In genomic region chr3:117399311-117400068, GRCh38 we compare ENCODE assay signal across 11 cellular contexts.
DNase-seq lines count a peak whose midpoint lies in the region; TF ChIP-seq lines count a peak whose summit lies in the region.
"Had no signal": no experiment of that assay in that cellular context is flagged by ENCODE, and none has a peak within 500 bp of the region (broad histone marks: within the 10 kb centered on the region; RNA-seq: fewer than 3 reads in every experiment).

No MANE protein-coding gene starts in this region.

- no peaks in the 10 kb centered on the region for H3K36me3 Mint-ChIP-seq in osteocyte (ENCODE audit: unreplicated experiment)
- no peaks in the 10 kb centered on the region for H3K36me3 Mint-ChIP-seq in chondrocyte (ENCODE audit: low read depth)

- H3K27ac ChIP-seq in transverse colon: no peak overlapping the region

- no peak for TF ChIP-seq EP300 in transverse colon (IDR thresholded peaks at IDR 0.05; ENCODE audit: low read depth)

- TF ChIP-seq CTCF in osteocyte (IDR thresholded peaks at IDR 0.05): no peak
- no peak for TF ChIP-seq CTCF in transverse colon (IDR thresholded peaks at IDR 0.05)
- no peak for TF ChIP-seq CTCF in chondrocyte (IDR thresholded peaks at IDR 0.05)

- H3K4me3 ChIP-seq in transverse colon: no peak overlapping the region

- 64 to 69% methylated on average over 5 of the region's 5 CpGs for WGBS in transverse colon (ENCODE audit: low coverage in 1 of 2), 2 donors

- H3K4me3 Mint-ChIP-seq in osteocyte (ENCODE audit: unreplicated experiment) (peak overlapping the region; percentile 53), chondrocyte (ENCODE audit: unreplicated experiment) (no peak overlapping the region)

- H3K4me1 Mint-ChIP-seq in osteocyte (ENCODE audit: unreplicated experiment) (peaks cover 10% of the 10 kb centered on the region), chondrocyte (ENCODE audit: low read depth) (peaks cover 7% of the 10 kb centered on the region)

- no peaks in the 10 kb centered on the region for H3K9me3 ChIP-seq in transverse colon

- intact Hi-C loops in transverse colon (cut with DNase I; ENCODE audit: low total_unique reads): no loop called here

- no peak for TF ChIP-seq POLR2A in transverse colon (IDR thresholded peaks at IDR 0.05)

- H3K36me3 ChIP-seq in transverse colon: no peaks in the 10 kb centered on the region

- no peaks in the 10 kb centered on the region for H3K27me3 ChIP-seq in transverse colon

- H3K4me1 ChIP-seq in transverse colon: peaks cover 0 to 4% (median 0%) of the 10 kb centered on the region in 4 donors

- DNase-seq in DMS79 treated with DMSO at 0.1 percent for 48 hours (lab: John Stamatoyannopoulos, UW): peak; percentile 82
- DNase-seq in NCI-H524 (lab: John Stamatoyannopoulos, UW): peak; percentile 31 to 82
- DNase-seq in fibroblast of peridontal ligament (ENCODE audit: extremely low read depth): peak; percentile 88
- DNase-seq in osteocyte (ENCODE audit: extremely low spot score, unreplicated experiment): no peak
- no peak for DNase-seq in activated CD8-positive, alpha-beta memory T cell treated with anti-CD3 and anti-CD28 coated beads, Interleukin-2, amount 50 U/mL, for 48 hours
- DNase-seq in transverse colon: no peak
- DNase-seq in SIG-M5 (lab: John Stamatoyannopoulos, UW): no peak
- no peak for DNase-seq in chondrocyte (ENCODE audit: low spot score)
- DNase-seq: effector CD4-positive, alpha-beta T cell; GDM1; Right ventricle myocardium superior had no signal

- H3K27ac Mint-ChIP-seq in osteocyte (ENCODE audit: unreplicated experiment): peak overlapping the region; percentile 45
- no peak overlapping the region for H3K27ac Mint-ChIP-seq in chondrocyte (ENCODE audit: unreplicated experiment)

- H3K9me3 Mint-ChIP-seq in osteocyte (ENCODE audit: unreplicated experiment) (no peaks in the 10 kb centered on the region), chondrocyte (ENCODE audit: low read depth) (no peaks in the 10 kb centered on the region)

- peaks cover 12% of the 10 kb centered on the region for H3K27me3 Mint-ChIP-seq in osteocyte (ENCODE audit: unreplicated experiment)
- peaks cover 25% of the 10 kb centered on the region for H3K27me3 Mint-ChIP-seq in chondrocyte (ENCODE audit: low read depth)

- in situ Hi-C loops in transverse colon (cut with MboI; ENCODE audit: low pct_ligation_motif_present in 1 of 4, low pct_unique_long_range_greater_than_20kb in 1 of 4, low sequenced_read_pairs in 3 of 4): no loop called here

Comparison
In these comparisons a context has a peak if more than half of its experiments do, and no peak if none do; other contexts are left out.
1. DNase-seq: peak in DMS79 treated with DMSO at 0.1 percent for 48 hours (single experiment), NCI-H524 (2 of 2) and fibroblast of peridontal ligament (single experiment); none in osteocyte (single experiment), activated CD8-positive, alpha-beta memory T cell treated with anti-CD3 and anti-CD28 coated beads, Interleukin-2, amount 50 U/mL, for 48 hours (single experiment), transverse colon (single experiment), SIG-M5 (single experiment) and chondrocyte (single experiment).